In the genomic region with DNA sequence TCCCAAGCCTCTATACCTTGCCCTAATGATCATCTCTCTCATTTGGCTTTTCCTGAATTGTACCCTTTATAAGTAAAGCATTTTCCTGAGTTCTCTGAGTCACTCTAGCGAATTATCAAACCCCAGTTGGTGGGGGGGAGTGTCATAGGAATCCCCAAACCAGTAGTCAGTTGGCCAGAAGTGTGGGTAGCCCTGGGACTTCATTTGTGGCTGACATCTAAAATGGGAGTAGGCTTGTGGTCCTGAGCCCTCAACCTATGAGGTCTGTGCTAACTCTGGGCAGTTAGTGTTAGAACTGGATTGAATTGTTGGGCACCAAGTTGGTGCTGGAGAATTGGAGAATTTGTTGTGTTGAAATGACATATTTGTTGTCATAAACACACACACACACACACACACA, we compare ENCODE assay signal across 16 cellular contexts.
DNase-seq lines count a peak whose midpoint lies in the region; ATAC-seq and TF ChIP-seq lines count a peak whose summit lies in the region.
"Had no signal": no experiment of that assay in that cellular context is flagged by ENCODE, and none has a peak within 500 bp of the region (broad histone marks: within the 10 kb centered on the region; RNA-seq: fewer than 3 reads in every experiment).

No MANE protein-coding gene starts in this region.

- in situ Hi-C loops in IMR-90 (cut with MboI; ENCODE audit: low sequenced_read_pairs): no loop called here

- H3K4me3 ChIP-seq in IMR-90 (ENCODE audit: insufficient read depth, low read depth, low read length) (no peak overlapping the region), mesendoderm (ENCODE audit: low read length) (no peak overlapping the region), subcutaneous abdominal adipose tissue (ENCODE audit: low read depth in 1 of 5, low read length in 5 of 5) (no peak overlapping the region), sigmoid colon (no peak overlapping the region)
- H3K4me3 ChIP-seq: BLaER1, HAP-1 had no signal

- dilution Hi-C loops in IMR-90 (cut with HindIII; ENCODE audit: low sequenced_read_pairs, unreplicated experiment): no loop called here

- no peak overlapping the region for H3K9ac ChIP-seq in IMR-90 (ENCODE audit: low read depth, low read length)
- no peak overlapping the region for H3K9ac ChIP-seq in mesendoderm (ENCODE audit: low read length)
- H3K9ac ChIP-seq in subcutaneous abdominal adipose tissue (ENCODE audit: low read length in 5 of 5): no peak overlapping the region
- H3K9ac ChIP-seq: BLaER1 had no signal

- H3K36me3 ChIP-seq in IMR-90 (ENCODE audit: control insufficient read depth, insufficient read depth, low read length) (no peaks in the 10 kb centered on the region), mesendoderm (ENCODE audit: control insufficient read depth, insufficient read depth, low read length) (no peaks in the 10 kb centered on the region), subcutaneous abdominal adipose tissue (ENCODE audit: control insufficient read depth in 5 of 5, insufficient read depth in 5 of 5, low read length in 5 of 5) (no peaks in the 10 kb centered on the region), sigmoid colon (no peaks in the 10 kb centered on the region)
- H3K36me3 ChIP-seq: BLaER1, HAP-1 had no signal

- no peak overlapping the region for H2AFZ ChIP-seq in IMR-90 (replicated peaks; ENCODE audit: low read length, poor library complexity)

- no CpG with 5 or more reads among the region's 1 CpG for WGBS in IMR-90 (ENCODE audit: extremely low coverage in 2 of 2, insufficient read length in 1 of 2), 2 experiments
- WGBS in mesendoderm (ENCODE audit: extremely low coverage, insufficient coverage, low lambda C conversion rate): no CpG with 5 or more reads among the region's 1 CpG
- WGBS in sigmoid colon, 2 donors: 41 to 75% methylated on average over 1 of the region's 1 CpG

- ATAC-seq in IMR-90 (ENCODE audit: low read depth) (no peak), HG02798 (IDR thresholded peaks at IDR 0.05; ENCODE audit: poor library complexity, unreplicated experiment) (no peak)
- ATAC-seq: CD8-positive, alpha-beta T cell had no signal

- no peak for TF ChIP-seq EP300 in sigmoid colon (IDR thresholded peaks at IDR 0.05)

- H3K27ac ChIP-seq in IMR-90 (ENCODE audit: insufficient read depth, low read length) (no peak overlapping the region), mesendoderm (ENCODE audit: low read depth, low read length) (no peak overlapping the region), subcutaneous abdominal adipose tissue (ENCODE audit: low read depth, low read length) (peak overlapping the region; percentile 26), sigmoid colon (no peak overlapping the region)
- H3K27ac ChIP-seq: BLaER1, C4-2B had no signal

- DNase-seq in HK-2 (ENCODE audit: unreplicated experiment) (peak; percentile 11), IMR-90 (no peak), mesendoderm (no peak), sigmoid colon (no peak)
- DNase-seq: Caco-2; CD4-positive, CD25-positive, alpha-beta regulatory T cell; CD8-positive, alpha-beta T cell; DMS153; DND-41; GOT3; HFFc6 had no signal

- CTCF ChIA-PET in IMR-90 (lab: Yijun Ruan, JAX): no interaction called here

- no peak overlapping the region for H3K14ac ChIP-seq in IMR-90 (replicated peaks; ENCODE audit: low read depth, low read length)

- peaks cover 12% of the 10 kb centered on the region for H3K4me1 ChIP-seq in IMR-90 (ENCODE audit: control insufficient read depth, insufficient read depth, low read length)
- H3K4me1 ChIP-seq in mesendoderm (ENCODE audit: control insufficient read depth, low read depth, low read length): peaks cover 7% of the 10 kb centered on the region
- peaks cover 0 to 56% (median 29%) of the 10 kb centered on the region in 5 donors for H3K4me1 ChIP-seq in subcutaneous abdominal adipose tissue (ENCODE audit: control insufficient read depth in 5 of 5, insufficient read depth in 5 of 5, low read length in 5 of 5)
- H3K4me1 ChIP-seq in sigmoid colon: peaks cover 0 to 3% (median 0%) of the 10 kb centered on the region in 4 donors
- H3K4me1 ChIP-seq: BLaER1, Caco-2, HAP-1 had no signal

- H3K23ac ChIP-seq in IMR-90 (ENCODE audit: low read depth, low read length): no peak overlapping the region
- no peak overlapping the region for H3K23ac ChIP-seq in mesendoderm (ENCODE audit: low read length)

- H4K8ac ChIP-seq in IMR-90 (ENCODE audit: low read depth in 2 of 2, low read length in 2 of 2) (no peak overlapping the region), mesendoderm (ENCODE audit: low read depth, low read length) (no peak overlapping the region)

- H3K18ac ChIP-seq in IMR-90 (ENCODE audit: low read depth, low read length) (no peak overlapping the region), mesendoderm (ENCODE audit: low read length) (no peak overlapping the region)

- H3K4me2 ChIP-seq in IMR-90 (ENCODE audit: low read depth, low read length) (no peak overlapping the region), mesendoderm (ENCODE audit: low read length) (no peak overlapping the region)
- H3K4me2 ChIP-seq: BLaER1 had no signal

- no peak overlapping the region for H2AK9ac ChIP-seq in IMR-90 (replicated peaks; ENCODE audit: low read depth, low read length, poor library complexity)

- H4K91ac ChIP-seq in IMR-90 (ENCODE audit: insufficient read depth, low read depth, low read length): no peak overlapping the region; the same call in 1 of the 2 replicates

- no peaks in the 10 kb centered on the region for H4K20me1 ChIP-seq in IMR-90 (ENCODE audit: insufficient read depth, low read length)
- H4K20me1 ChIP-seq: BLaER1 had no signal

- TF ChIP-seq RAD21 in IMR-90 (IDR thresholded peaks at IDR 0.05; ENCODE audit: low read length): no peak

- H2BK5ac ChIP-seq in IMR-90 (ENCODE audit: low read depth, low read length, poor library complexity, severe bottlenecking): no peak overlapping the region
- no peak overlapping the region for H2BK5ac ChIP-seq in mesendoderm (ENCODE audit: low read length)

- peak overlapping the region; percentile 70; the same call in 1 of the 2 replicates for H2BK20ac ChIP-seq in IMR-90 (ENCODE audit: low read depth, low read length)

- no peak for TF ChIP-seq CTCF in IMR-90 (conservative IDR thresholded peaks at IDR 0.05; ENCODE audit: low read depth, low read length)
- TF ChIP-seq CTCF in sigmoid colon (IDR thresholded peaks at IDR 0.05): no peak

- POLR2A ChIA-PET in IMR-90 (lab: Charles Lee; ENCODE audit: unreplicated experiment): no interaction called here

- H3K56ac ChIP-seq in IMR-90 (ENCODE audit: extremely low read depth, insufficient read depth, low read length) (no peak overlapping the region), mesendoderm (ENCODE audit: low read length) (no peak overlapping the region)

- no peak overlapping the region for H4K5ac ChIP-seq in IMR-90 (ENCODE audit: low read depth, low read length)
- no peak overlapping the region for H4K5ac ChIP-seq in mesendoderm (ENCODE audit: low read length)

- no peak overlapping the region for H2BK120ac ChIP-seq in IMR-90 (ENCODE audit: low read depth, low read length)
- H2BK120ac ChIP-seq in mesendoderm (ENCODE audit: low read depth, low read length): no peak overlapping the region

- H2AK5ac ChIP-seq in IMR-90 (ENCODE audit: low read depth, low read length): peak overlapping the region; percentile 54; the same call in 1 of the 2 replicates
- no peak overlapping the region for H2AK5ac ChIP-seq in mesendoderm (ENCODE audit: low read length)

- H3K79me1 ChIP-seq in IMR-90 (ENCODE audit: low read depth in 1 of 2, low read length in 2 of 2) (peaks cover 12 to 13% of the 10 kb centered on the region in 2 experiments; a peak in 2 of 4 replicates), mesendoderm (ENCODE audit: low read length) (no peaks in the 10 kb centered on the region)

- TF ChIP-seq POLR2A in IMR-90 (IDR thresholded peaks at IDR 0.05; ENCODE audit: low read depth, low read length) (no peak), sigmoid colon (IDR thresholded peaks at IDR 0.05) (no peak)

- H3K27me3 ChIP-seq in IMR-90 (ENCODE audit: control insufficient read depth, insufficient read depth, low read length) (no peaks in the 10 kb centered on the region), mesendoderm (ENCODE audit: insufficient read depth, low read length, poor library complexity) (no peaks in the 10 kb centered on the region), subcutaneous abdominal adipose tissue (ENCODE audit: control insufficient read depth in 5 of 5, insufficient read depth in 4 of 5, low read length in 5 of 5) (no peaks in the 10 kb centered on the region), sigmoid colon (no peaks in the 10 kb centered on the region)
- H3K27me3 ChIP-seq: BLaER1 had no signal

- H2BK15ac ChIP-seq in IMR-90 (ENCODE audit: low read depth, low read length) (peak overlapping the region; percentile 50; the same call in 1 of the 3 replicates), mesendoderm (replicated peaks; ENCODE audit: low read depth) (no peak overlapping the region)

- peak overlapping the region; percentile 54; the same call in 1 of the 2 replicates for H3K4ac ChIP-seq in IMR-90 (ENCODE audit: low read depth, low read length)
- peak overlapping the region; percentile 52 for H3K4ac ChIP-seq in mesendoderm (ENCODE audit: low read depth, low read length)

- H3K79me2 ChIP-seq in mesendoderm (ENCODE audit: control insufficient read depth, insufficient read depth, low read length): no peaks in the 10 kb centered on the region

- no TSS peak for BruUV-seq in IMR-90 (replicated peaks; lab: Mats Ljungman, UMichigan)

- H3K9me3 ChIP-seq in IMR-90 (ENCODE audit: control insufficient read depth, insufficient read depth, low read length): 0 out of 2 replicates have a peak, but pooled peaks cover 1% of the 10 kb centered on the region
- no peaks in the 10 kb centered on the region for H3K9me3 ChIP-seq in subcutaneous abdominal adipose tissue (ENCODE audit: control insufficient read depth in 5 of 5, low read length in 5 of 5)
- no peaks in the 10 kb centered on the region for H3K9me3 ChIP-seq in sigmoid colon
- H3K9me3 ChIP-seq: Caco-2, HAP-1 had no signal

- peaks cover 7% of the 10 kb centered on the region; the same call in 1 of the 2 replicates for H3K9me1 ChIP-seq in IMR-90 (ENCODE audit: insufficient read depth, low read length)

- intact Hi-C loops in IMR-90 (cut with micrococcal nuclease): no loop called here
- intact Hi-C loops in sigmoid colon (cut with DNase I): no loop called here

TF ChIP-seq in IMR-90, 13 proteins besides CTCF, POLR2A, EP300 and RAD21 (continues in another document):
- no peak for TF ChIP-seq RFX5 (IDR thresholded peaks at IDR 0.05; ENCODE audit: low read depth, low read length)
- TF ChIP-seq CEBPB (IDR thresholded peaks at IDR 0.05; ENCODE audit: low read depth, low read length): no peak
- TF ChIP-seq RCOR1 (IDR thresholded peaks at IDR 0.05; ENCODE audit: insufficient replicate concordance, low read length): no peak
- no peak for TF ChIP-seq BHLHE40 (IDR thresholded peaks at IDR 0.05; ENCODE audit: low read depth, low read length)
- TF ChIP-seq MAZ (IDR thresholded peaks at IDR 0.05; ENCODE audit: borderline replicate concordance, low read depth, low read length): no peak
